ENCODE assay signal across 32 cellular contexts in the genomic region with DNA sequence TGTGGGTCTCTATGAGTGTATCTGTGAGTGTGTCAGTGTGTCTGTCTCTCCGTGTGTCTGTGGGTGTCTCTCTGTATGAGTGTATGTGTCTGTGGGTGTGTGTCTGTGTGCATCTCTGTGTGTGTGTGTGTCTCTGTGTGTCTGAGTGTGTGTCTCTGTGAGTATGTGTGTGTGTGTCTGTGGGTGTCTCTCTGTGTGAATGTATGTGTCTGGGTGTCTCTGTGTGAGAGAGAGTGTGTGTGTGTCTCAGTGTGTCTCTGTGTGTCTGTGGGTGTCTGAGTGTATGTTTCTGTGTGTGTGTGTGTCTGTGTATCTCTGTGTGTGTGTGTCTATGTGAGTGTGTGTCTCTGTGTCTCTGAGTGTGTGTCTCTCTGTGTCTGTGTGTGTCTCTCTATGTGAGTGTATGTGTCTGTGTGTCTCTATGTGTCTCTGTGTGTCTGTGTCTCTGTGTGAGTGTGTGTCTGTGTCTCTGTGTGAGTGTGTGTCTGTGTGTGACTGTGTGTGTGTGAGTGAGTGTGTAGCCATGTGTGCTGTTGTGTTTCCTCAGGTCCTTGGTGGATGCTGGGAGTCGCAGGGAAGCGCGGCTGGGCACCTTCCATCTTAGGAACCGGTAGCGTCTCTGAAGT. TPM values are rescaled to one million over a fixed set of nuclear protein-coding genes. Genes with fewer than 3 reads are reported as not detected.
"Had no signal": no experiment of that assay in that cellular context is flagged by ENCODE, and none has a peak within 500 bp of the region (broad histone marks: within the 10 kb centered on the region; RNA-seq: fewer than 3 reads in every experiment).

No MANE protein-coding gene starts in this region.

- H3K4me2 ChIP-seq: smooth muscle cell had no signal

- H3K27ac ChIP-seq: neutrophil, suprapubic skin, tibial artery, VCaP had no signal

- ATAC-seq: esophagus mucosa; mucosa of descending colon; stimulated activated naive CD8-positive, alpha-beta T cell treated with anti-CD3 and anti-CD28 coated beads, Interleukin-15, amount 100 ng/mL, for 72 hours had no signal

- H3K36me3 ChIP-seq: neutrophil had no signal

- H3K4me3 ChIP-seq: heart right ventricle, lung, mucosa of descending colon, right lobe of liver, smooth muscle cell, suprapubic skin, tibial artery had no signal

- FAIRE-seq: TTC549 had no signal

- DNase-seq: activated CD4-positive, alpha-beta memory T cell treated with anti-CD3 and anti-CD28 coated beads for 36 hours; activated CD4-positive, alpha-beta T cell treated with anti-CD3 and anti-CD28 coated beads for 48 hours; activated CD8-positive, alpha-beta memory T cell treated with anti-CD3 and anti-CD28 coated beads, Interleukin-2, amount 50 U/mL, for 4 hours; activated gamma-delta T cell treated with Interleukin-2 at 50 U/mL for 16 hours; activated naive CD4-positive, alpha-beta T cell treated with anti-CD3 and anti-CD28 coated beads, Interleukin-2, amount 50 U/mL, for 16 hours; activated T-cell treated with anti-CD3 and anti-CD28 coated beads, Interleukin-2, amount 50 U/mL, for 24 hours; amniotic stem cell; central memory CD4-positive, alpha-beta T cell; foreskin fibroblast; heart right ventricle; mucosa of descending colon; stimulated activated CD4-positive, alpha-beta T cell treated with anti-CD3 and anti-CD28 coated beads, Interleukin-1b, Interleukin-23, amount 100 ng/mL, for 48 hours; stimulated activated CD4-positive, alpha-beta T cell treated with anti-CD3 and anti-CD28 coated beads, Interleukin-4, amount 100 ng/mL, for 4 hours; stimulated activated CD8-positive, alpha-beta memory T cell treated with anti-CD3 and anti-CD28 coated beads, Interleukin-4, amount 100 ng/mL, for 48 hours; stimulated activated naive CD8-positive, alpha-beta T cell treated with anti-CD3 and anti-CD28 coated beads, Interleukin-15, amount 100 ng/mL, for 72 hours; tibial artery had no signal

- H3K9me3 ChIP-seq: heart right ventricle, mucosa of descending colon, neutrophil, right lobe of liver, suprapubic skin, tibial artery had no signal

- H3K27me3 ChIP-seq: heart right ventricle, neutrophil, right lobe of liver, suprapubic skin, tibial artery had no signal

RNA-seq across cellular contexts. Expression of gene AADACL4, which starts 58.9 kb away (rescaled TPM):
- total RNA-seq: activated CD4-positive, alpha-beta memory T cell treated with anti-CD3 and anti-CD28 coated beads for 36 hours; activated CD8-positive, alpha-beta memory T cell treated with anti-CD3 and anti-CD28 coated beads for 36 hours; esophagus mucosa; heart right ventricle; kidney epithelial cell; lung; mesenteric fat pad; mucosa of descending colon; osteocyte; posterior vena cava; renal cortical epithelial cell; right lobe of liver; smooth muscle cell; suprapubic skin; T-helper 1 cell treated with Interleukin-12 subunit alpha and Interleukin-12 subunit beta and Interleukin-4 antibody, amounts not matched to agents 30 ng/mL and 1 ng/mL, for 36 hours had no signal
- polyA plus RNA-seq: heart right ventricle, lung, smooth muscle cell, urinary bladder had no signal
